ENCODE assay signal across 12 cellular contexts in genomic region chr2:25322313-25322712, GRCh38. TPM values are rescaled to one million over a fixed set of nuclear protein-coding genes. Genes with fewer than 3 reads are reported as not detected.
A peak's percentile ranks its signal among the peaks of the same experiment; 100 is the strongest.
DNase-seq lines count a peak whose midpoint lies in the region; ATAC-seq and TF ChIP-seq lines count a peak whose summit lies in the region.
"Had no signal": no experiment of that assay in that cellular context is flagged by ENCODE, and none has a peak within 500 bp of the region (broad histone marks: within the 10 kb centered on the region; RNA-seq: fewer than 3 reads in every experiment).

No MANE protein-coding gene starts in this region.

- no peak for ATAC-seq in left ventricle myocardium superior
- ATAC-seq in activated CD8-positive, alpha-beta memory T cell treated with anti-CD3 and anti-CD28 coated beads, Interleukin-2, amount 10 ng/mL, durations not matched to agents 7 days and 5 days, result peak; percentile 14
- ATAC-seq in stimulated activated naive CD8-positive, alpha-beta T cell treated with anti-CD3 and anti-CD28 coated beads, Interleukin-15, Interleukin-2, amounts not matched to agents 100 U/mL and 50 U/mL, for 24 hours, result peak; percentile 24
- ATAC-seq: pancreas had no signal

- H3K27ac Mint-ChIP-seq in activated CD8-positive, alpha-beta memory T cell treated with anti-CD3 and anti-CD28 coated beads, Interleukin-2, amount 10 ng/mL, durations not matched to agents 7 days and 5 days, result peak overlapping the region; percentile 92

- H3K9me3 Mint-ChIP-seq in activated CD8-positive, alpha-beta memory T cell treated with anti-CD3 and anti-CD28 coated beads, Interleukin-2, amount 10 ng/mL, durations not matched to agents 7 days and 5 days (ENCODE audit: low read depth), result peaks cover 6% of the 10 kb centered on the region

- H3K4me1 ChIP-seq in right atrium auricular region, result peaks cover 0 to 36% of the 10 kb centered on the region in 2 donors
- H3K4me1 ChIP-seq: pancreas had no signal

- peak overlapping the region; percentile 78 for H3K4me3 Mint-ChIP-seq in activated CD8-positive, alpha-beta memory T cell treated with anti-CD3 and anti-CD28 coated beads, Interleukin-2, amount 10 ng/mL, durations not matched to agents 7 days and 5 days

- intact Hi-C loops in left ventricle myocardium superior (cut with micrococcal nuclease), result no loop called here

- peaks cover 28% of the 10 kb centered on the region for H3K36me3 Mint-ChIP-seq in activated CD8-positive, alpha-beta memory T cell treated with anti-CD3 and anti-CD28 coated beads, Interleukin-2, amount 10 ng/mL, durations not matched to agents 7 days and 5 days

- H3K27me3 ChIP-seq in right atrium auricular region, result no peaks in the 10 kb centered on the region
- H3K27me3 ChIP-seq: pancreas had no signal

- H3K36me3 ChIP-seq in right atrium auricular region, result peaks cover 13% of the 10 kb centered on the region
- H3K36me3 ChIP-seq: pancreas had no signal

- H3K4me1 Mint-ChIP-seq in activated CD8-positive, alpha-beta memory T cell treated with anti-CD3 and anti-CD28 coated beads, Interleukin-2, amount 10 ng/mL, durations not matched to agents 7 days and 5 days, result peaks cover 41% of the 10 kb centered on the region

- H3K4me3 ChIP-seq in right atrium auricular region, result no peak overlapping the region
- H3K4me3 ChIP-seq: pancreas had no signal

- H3K27me3 Mint-ChIP-seq in activated CD8-positive, alpha-beta memory T cell treated with anti-CD3 and anti-CD28 coated beads, Interleukin-2, amount 10 ng/mL, durations not matched to agents 7 days and 5 days, result no peaks in the 10 kb centered on the region

- TF ChIP-seq CTCF in right atrium auricular region (IDR thresholded peaks at IDR 0.05), result no peak
- TF ChIP-seq CTCF in GM10248 (IDR thresholded peaks at IDR 0.05; ENCODE audit: control extremely low read depth, extremely low read depth, low read depth, missing control alignments), result no peak

- CTCF ChIA-PET in activated CD8-positive, alpha-beta memory T cell treated with anti-CD3 and anti-CD28 coated beads, Interleukin-2, amount 10 ng/mL, durations not matched to agents 7 days and 5 days (lab: Charles Lee), result interaction anchor here (0.9 to 2.5 kb wide), 7 partner anchors 9 to 49 kb away, joined by 3 to 8 read pairs (median 4); no protein-coding TSS in a partner anchor
- CTCF ChIA-PET in GM10248 (lab: Yijun Ruan, JAX), result interaction anchor here (1.4 to 2.6 kb wide), 3 partner anchors 9 to 12 kb away, joined by 3 to 9 read pairs (median 4); no protein-coding TSS in a partner anchor

- peak; percentile 17 for DNase-seq in left ventricle myocardium superior
- no peak for DNase-seq in right atrium auricular region (ENCODE audit: low spot score)
- no peak for DNase-seq in activated CD8-positive, alpha-beta memory T cell treated with anti-CD3 and anti-CD28 coated beads, Interleukin-2, amount 10 ng/mL, durations not matched to agents 7 days and 5 days
- DNase-seq in caudate nucleus (lab: John Stamatoyannopoulos, UW), result peak in 11 of 61 donors; percentile 23 to 76 (median 39)
- no peak for DNase-seq in stimulated activated naive CD8-positive, alpha-beta T cell treated with anti-CD3 and anti-CD28 coated beads, Interleukin-15, Interleukin-2, amounts not matched to agents 100 U/mL and 50 U/mL, for 24 hours
- DNase-seq in NCI-H146 treated with DMSO at 0.1 percent for 48 hours (lab: John Stamatoyannopoulos, UW; ENCODE audit: unreplicated experiment), result no peak
- DNase-seq in GM10248 (ENCODE audit: extremely low spot score), result no peak
- DNase-seq in RPMI8226, result no peak
- DNase-seq: activated gamma-delta T cell treated with Interleukin-2 at 50 U/mL for 16 hours, NCI-H2029, NCI-H524 treated with DMSO at 0.1 percent for 48 hours had no signal

- H3K9me3 ChIP-seq in right atrium auricular region, result peaks cover 7% of the 10 kb centered on the region in 2 donors
- H3K9me3 ChIP-seq: pancreas had no signal

- H3K27ac ChIP-seq in right atrium auricular region (no peak overlapping the region), caudate nucleus (ENCODE audit: low read depth, low read length) (peak overlapping the region; percentile 70)
- H3K27ac ChIP-seq: pancreas had no signal

- POLR2A ChIA-PET in GM10248 (lab: Yijun Ruan, JAX), result no interaction called here

RNA-seq across cellular contexts. Expression of gene DNMT3A, which starts 19.4 kb away (rescaled TPM):
- total RNA-seq in left ventricle myocardium superior (21.1 TPM), right atrium auricular region (1 to 10 TPM; 6.0 to 8.1 TPM)
- 10 to 100 TPM; 59.9 to 70.1 TPM for total RNA-seq in activated CD8-positive, alpha-beta memory T cell treated with anti-CD3 and anti-CD28 coated beads, Interleukin-2, amount 10 ng/mL, durations not matched to agents 7 days and 5 days
